11 cellular contexts compared by ENCODE assay signal in genomic region chr4:113476800-113477199, GRCh38.
DNase-seq lines count a peak whose midpoint lies in the region; ATAC-seq and TF ChIP-seq lines count a peak whose summit lies in the region.
"Had no signal": no experiment of that assay in that cellular context is flagged by ENCODE, and none has a peak within 500 bp of the region (broad histone marks: within the 10 kb centered on the region; RNA-seq: fewer than 3 reads in every experiment).

No MANE protein-coding gene starts in this region.

- H2AFZ ChIP-seq in ACC112 (ENCODE audit: low read length, unreplicated experiment) (no peak overlapping the region), osteoblast (ENCODE audit: low read length) (no peak overlapping the region)

- H3K36me3 Mint-ChIP-seq in activated T-helper 2 cell treated with anti-CD3 and anti-CD28 coated beads, Interferon-gamma antibody, Interleukin-2, Interleukin-4, amounts not matched to agents 10 μg/mL and 5 μg/mL and 100 μg/mL, durations not matched to agents 14 hours and 24 hours and 36 hours (ENCODE audit: low read depth) = peaks cover 62% of the 10 kb centered on the region

- H3K79me2 ChIP-seq in ACC112 (ENCODE audit: control insufficient read depth, insufficient read depth, low read length, unreplicated experiment) (no peaks in the 10 kb centered on the region), osteoblast (ENCODE audit: insufficient read depth, low read length) (no peaks in the 10 kb centered on the region)

- ATAC-seq in GM21360 (IDR thresholded peaks at IDR 0.05; ENCODE audit: unreplicated experiment) = no peak
- ATAC-seq: left colon had no signal

- CTCF ChIA-PET in HEK293 (lab: Yijun Ruan, JAX) = no interaction called here

- H3K27ac Mint-ChIP-seq in activated T-helper 2 cell treated with anti-CD3 and anti-CD28 coated beads, Interferon-gamma antibody, Interleukin-2, Interleukin-4, amounts not matched to agents 10 μg/mL and 5 μg/mL and 100 μg/mL, durations not matched to agents 14 hours and 24 hours and 36 hours = peak overlapping the region; percentile 61

- no peak overlapping the region for H3K4me2 ChIP-seq in osteoblast (ENCODE audit: insufficient read depth, low read length)

- H3K4me3 ChIP-seq in ACC112 (ENCODE audit: low read depth, low read length) = no peak overlapping the region
- no peak overlapping the region for H3K4me3 ChIP-seq in HEK293 (ENCODE audit: low read depth, low read length)
- no peak overlapping the region for H3K4me3 ChIP-seq in osteoblast (ENCODE audit: insufficient read depth, low read length)

- H4K20me1 ChIP-seq in osteoblast (ENCODE audit: insufficient read depth, low read length) = no peaks in the 10 kb centered on the region

- no peak overlapping the region for H3K4me3 Mint-ChIP-seq in activated T-helper 2 cell treated with anti-CD3 and anti-CD28 coated beads, Interferon-gamma antibody, Interleukin-2, Interleukin-4, amounts not matched to agents 10 μg/mL and 5 μg/mL and 100 μg/mL, durations not matched to agents 14 hours and 24 hours and 36 hours (ENCODE audit: low read depth)

- H3K36me3 ChIP-seq in ACC112 (ENCODE audit: insufficient read depth, low read length) (peaks cover 35% of the 10 kb centered on the region), HEK293 (ENCODE audit: control insufficient read depth in 2 of 2, insufficient read depth in 1 of 2, low read length in 2 of 2) (no peaks in the 10 kb centered on the region), osteoblast (ENCODE audit: insufficient read depth, low read length) (peaks cover 14% of the 10 kb centered on the region)

- no peak for DNase-seq in activated T-helper 2 cell treated with anti-CD3 and anti-CD28 coated beads, Interferon-gamma antibody, Interleukin-2, Interleukin-4, amounts not matched to agents 10 μg/mL and 5 μg/mL and 100 μg/mL, durations not matched to agents 14 hours and 24 hours and 36 hours (ENCODE audit: low spot score)
- DNase-seq in osteoblast (ENCODE audit: insufficient read length, low spot score, missing footprints) = no peak
- no peak for DNase-seq in NCI-H1694 (lab: John Stamatoyannopoulos, UW)
- DNase-seq in GM19240 (ENCODE audit: insufficient read length, low spot score) = no peak
- DNase-seq in NCI-H2227 treated with DMSO at 0.1 percent for 48 hours (lab: John Stamatoyannopoulos, UW) = no peak
- DNase-seq: left colon, NCI-H1436 treated with DMSO at 0.1 percent for 48 hours, OCI-M1 had no signal

- H3K27ac ChIP-seq in ACC112 (ENCODE audit: low read depth, low read length) (peak overlapping the region; percentile 95), HEK293 (ENCODE audit: extremely low read depth, low read depth, low read length) (no peak overlapping the region), osteoblast (ENCODE audit: low read depth, low read length) (peak overlapping the region; percentile 83)

- H3K27me3 ChIP-seq in ACC112 (ENCODE audit: insufficient read depth, low read length) (no peaks in the 10 kb centered on the region), osteoblast (ENCODE audit: insufficient read depth, low read length) (no peaks in the 10 kb centered on the region)

- no peaks in the 10 kb centered on the region for H3K27me3 Mint-ChIP-seq in activated T-helper 2 cell treated with anti-CD3 and anti-CD28 coated beads, Interferon-gamma antibody, Interleukin-2, Interleukin-4, amounts not matched to agents 10 μg/mL and 5 μg/mL and 100 μg/mL, durations not matched to agents 14 hours and 24 hours and 36 hours (ENCODE audit: low read depth)

- intact Hi-C loops in activated T-helper 2 cell treated with anti-CD3 and anti-CD28 coated beads, Interferon-gamma antibody, Interleukin-2, Interleukin-4, amounts not matched to agents 10 μg/mL and 5 μg/mL and 100 μg/mL, durations not matched to agents 14 hours and 24 hours and 36 hours (cut with micrococcal nuclease) = no loop called here

- H3K4me1 ChIP-seq in ACC112 (ENCODE audit: control insufficient read depth, insufficient read depth, low read length, unreplicated experiment) = peaks cover 47% of the 10 kb centered on the region
- no peaks in the 10 kb centered on the region for H3K4me1 ChIP-seq in HEK293 (ENCODE audit: control insufficient read depth, insufficient read depth, low read length)
- H3K4me1 ChIP-seq in osteoblast (ENCODE audit: insufficient read depth, low read length) = peaks cover 30% of the 10 kb centered on the region

- H3K9me3 Mint-ChIP-seq in activated T-helper 2 cell treated with anti-CD3 and anti-CD28 coated beads, Interferon-gamma antibody, Interleukin-2, Interleukin-4, amounts not matched to agents 10 μg/mL and 5 μg/mL and 100 μg/mL, durations not matched to agents 14 hours and 24 hours and 36 hours = peaks cover 14% of the 10 kb centered on the region

- H3K4me1 Mint-ChIP-seq in activated T-helper 2 cell treated with anti-CD3 and anti-CD28 coated beads, Interferon-gamma antibody, Interleukin-2, Interleukin-4, amounts not matched to agents 10 μg/mL and 5 μg/mL and 100 μg/mL, durations not matched to agents 14 hours and 24 hours and 36 hours (ENCODE audit: low read depth) = peaks cover 20% of the 10 kb centered on the region

- TF ChIP-seq CTCF in HEK293 (tag by site-specific recombination; IDR thresholded peaks at IDR 0.05) = no peak
- TF ChIP-seq CTCF in osteoblast (IDR thresholded peaks at IDR 0.05; ENCODE audit: extremely low read depth, low read depth, low read length) = no peak

- POLR2A ChIA-PET in HEK293 (lab: Yijun Ruan, JAX) = no interaction called here

- H3K9me3 ChIP-seq in HEK293 (ENCODE audit: control insufficient read depth, insufficient read depth, low read depth, low read length) = no peaks in the 10 kb centered on the region
- peaks cover 5% of the 10 kb centered on the region for H3K9me3 ChIP-seq in osteoblast (ENCODE audit: low read depth, low read length)

TF ChIP-seq in HEK293, 187 proteins besides CTCF, POLR2A, EP300 and RAD21:
- TF ChIP-seq ZNF140 (tag by site-specific recombination; IDR thresholded peaks at IDR 0.05) = no peak
- TF ChIP-seq SETDB1 (IDR thresholded peaks at IDR 0.05; ENCODE audit: insufficient read length, low read length) = peak; percentile 85
- TF ChIP-seq ZNF157 (tag by site-specific recombination; IDR thresholded peaks at IDR 0.05) = no peak
- TF ChIP-seq ZNF596 (tag by site-specific recombination; IDR thresholded peaks at IDR 0.05) = no peak
- TF ChIP-seq ZNF518A (tag by site-specific recombination; conservative IDR thresholded peaks at IDR 0.05; ENCODE audit: low read depth) = no peak
- no peak for TF ChIP-seq ZNF654 (tag by site-specific recombination; IDR thresholded peaks at IDR 0.05; ENCODE audit: low read depth)
